8 cellular contexts compared by ENCODE assay signal in the genomic region with DNA sequence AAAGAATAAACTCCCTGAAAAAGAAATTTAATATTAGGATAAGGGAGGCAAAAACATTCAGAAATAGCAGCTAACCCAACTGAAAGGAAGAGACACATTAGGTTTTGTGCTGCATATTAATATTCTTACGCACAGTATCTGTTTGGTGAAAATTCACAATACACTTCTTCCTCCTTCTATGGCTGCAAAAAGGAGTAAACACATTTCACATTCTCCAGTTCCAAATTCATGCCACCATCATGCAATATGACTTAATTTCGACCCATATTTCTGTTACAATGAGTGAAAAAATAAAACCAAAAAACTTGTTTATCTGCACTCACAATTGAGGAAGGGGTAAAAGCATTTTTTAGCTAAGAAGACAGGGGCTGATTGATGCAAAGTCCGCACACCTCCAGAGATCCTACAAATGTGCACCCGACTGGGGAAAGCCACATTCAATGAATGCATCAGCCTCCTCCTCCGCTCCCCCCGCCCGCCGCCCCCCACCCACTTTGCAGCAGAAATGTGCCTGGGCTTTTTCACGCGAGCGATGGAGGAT. TPM values are rescaled to one million over a fixed set of nuclear protein-coding genes. Genes with fewer than 3 reads are reported as not detected.
DNase-seq lines count a peak whose midpoint lies in the region; ATAC-seq, FAIRE-seq and TF ChIP-seq lines count a peak whose summit lies in the region.

No MANE protein-coding gene starts in this region.

- peaks cover 57% of the 10 kb centered on the region for H3K79me2 ChIP-seq in astrocyte (ENCODE audit: insufficient read depth, low read length)

- no peak for TF ChIP-seq CTCF in CD4-positive, alpha-beta T cell (IDR thresholded peaks at IDR 0.05)
- no peak for TF ChIP-seq CTCF in astrocyte (IDR thresholded peaks at IDR 0.05; ENCODE audit: insufficient read depth, low read depth, low read length)
- TF ChIP-seq CTCF in right lobe of liver (IDR thresholded peaks at IDR 0.05) = no peak
- no peak for TF ChIP-seq CTCF in type B pancreatic cell (conservative IDR thresholded peaks at IDR 0.05)

- TF ChIP-seq POLR2A in right lobe of liver (IDR thresholded peaks at IDR 0.05) = no peak

- peak overlapping the region; percentile 97 for H3K4me2 ChIP-seq in astrocyte (ENCODE audit: low read length)

- H3K27ac Mint-ChIP-seq in CD4-positive, alpha-beta T cell = peak overlapping the region; percentile 82
- H3K27ac Mint-ChIP-seq in IgD-negative memory B cell (peak overlapping the region; percentile 43 to 91 (median 84)), astrocyte (ENCODE audit: unreplicated experiment) (peak overlapping the region; percentile 36), type B pancreatic cell (peak overlapping the region; percentile 90)

- H3K36me3 ChIP-seq in astrocyte (ENCODE audit: insufficient read depth, low read length) (no peaks in the 10 kb centered on the region), right lobe of liver (no peaks in the 10 kb centered on the region)

- no peaks in the 10 kb centered on the region for H3K27me3 Mint-ChIP-seq in CD4-positive, alpha-beta T cell
- no peaks in the 10 kb centered on the region for H3K27me3 Mint-ChIP-seq in IgD-negative memory B cell
- no peaks in the 10 kb centered on the region for H3K27me3 Mint-ChIP-seq in astrocyte (ENCODE audit: low read depth, unreplicated experiment)
- H3K27me3 Mint-ChIP-seq in type B pancreatic cell = no peaks in the 10 kb centered on the region

- no peak overlapping the region for H3K27ac ChIP-seq in CD4-positive, alpha-beta T cell (ENCODE audit: low read depth, low read length)
- peak overlapping the region; percentile 5 for H3K27ac ChIP-seq in astrocyte (ENCODE audit: low read depth, low read length)
- peak overlapping the region in 2 of 3 donors; percentile 76 to 77 for H3K27ac ChIP-seq in right lobe of liver

- CTCF ChIA-PET in CD4-positive, alpha-beta T cell (lab: Charles Lee) = no interaction called here

- peaks cover 16% of the 10 kb centered on the region for H3K36me3 Mint-ChIP-seq in CD4-positive, alpha-beta T cell (ENCODE audit: low read depth)
- H3K36me3 Mint-ChIP-seq in IgD-negative memory B cell (peaks cover 4% of the 10 kb centered on the region), astrocyte (ENCODE audit: low read depth, unreplicated experiment) (peaks cover 6% of the 10 kb centered on the region), type B pancreatic cell (peaks cover 16% of the 10 kb centered on the region)

- peaks cover 15% of the 10 kb centered on the region for H3K4me1 ChIP-seq in astrocyte (ENCODE audit: insufficient read depth, low read length)
- H3K4me1 ChIP-seq in right lobe of liver = peaks cover 0 to 25% (median 0%) of the 10 kb centered on the region in 4 donors

- H3K9me3 Mint-ChIP-seq in CD4-positive, alpha-beta T cell = no peaks in the 10 kb centered on the region
- no peaks in the 10 kb centered on the region for H3K9me3 Mint-ChIP-seq in IgD-negative memory B cell
- H3K9me3 Mint-ChIP-seq in astrocyte (ENCODE audit: unreplicated experiment) = no peaks in the 10 kb centered on the region
- peaks cover under 1% of the 10 kb centered on the region for H3K9me3 Mint-ChIP-seq in type B pancreatic cell

- no peak for DNase-seq in CD4-positive, alpha-beta T cell
- no peak for DNase-seq in astrocyte (ENCODE audit: low read depth)
- no peak for DNase-seq in right lobe of liver
- DNase-seq in type B pancreatic cell (ENCODE audit: extremely low spot score, unreplicated experiment) = no peak
- no peak for DNase-seq in epidermal melanocyte (ENCODE audit: insufficient read length, low spot score)
- no peak for DNase-seq in activated gamma-delta T cell (lab: John Stamatoyannopoulos, UW)
- DNase-seq in NCI-H2196 (lab: John Stamatoyannopoulos, UW; ENCODE audit: unreplicated experiment) = no peak

- peak overlapping the region; percentile 85 for H3K9ac ChIP-seq in astrocyte (ENCODE audit: low read length)

- peak overlapping the region; percentile 75 for H3K4me3 ChIP-seq in astrocyte (ENCODE audit: insufficient read depth, low read depth, low read length)
- peak overlapping the region; percentile 60 to 76 (median 63) for H3K4me3 ChIP-seq in right lobe of liver

- POLR2A ChIA-PET in CD4-positive, alpha-beta T cell (lab: Charles Lee) = interaction anchor here (1.3 kb wide), 1 partner anchor 16 kb away, joined by 4 read pairs; no protein-coding TSS in a partner anchor

- H3K4me1 Mint-ChIP-seq in CD4-positive, alpha-beta T cell (ENCODE audit: low read depth) = peaks cover 59% of the 10 kb centered on the region
- peaks cover 27 to 38% (median 31%) of the 10 kb centered on the region in 3 donors for H3K4me1 Mint-ChIP-seq in IgD-negative memory B cell
- H3K4me1 Mint-ChIP-seq in astrocyte (ENCODE audit: low read depth, unreplicated experiment) = peaks cover 11% of the 10 kb centered on the region
- H3K4me1 Mint-ChIP-seq in type B pancreatic cell (ENCODE audit: unreplicated experiment) = peaks cover 10% of the 10 kb centered on the region

- WGBS in right lobe of liver (ENCODE audit: insufficient coverage, low coverage, low lambda C conversion rate, missing lambda C conversion rate) = 3% methylated on average over 8 of the region's 11 CpGs

- no peak overlapping the region for H2AFZ ChIP-seq in astrocyte (ENCODE audit: low read depth, low read length)

- H3K9me3 ChIP-seq in CD4-positive, alpha-beta T cell (ENCODE audit: control insufficient read depth, low read length) = no peaks in the 10 kb centered on the region
- no peaks in the 10 kb centered on the region for H3K9me3 ChIP-seq in astrocyte (ENCODE audit: insufficient read depth, low read depth, low read length)
- no peaks in the 10 kb centered on the region for H3K9me3 ChIP-seq in right lobe of liver

- FAIRE-seq in astrocyte (lab: Jason Lieb, UNC) = no peak

- intact Hi-C loops in CD4-positive, alpha-beta T cell (cut with DNase I, micrococcal nuclease) = loop anchor here (5.0 to 10.0 kb wide), 10 partner anchors 35 to 1462 kb away; a partner anchor contains a TSS
- intact Hi-C loops in right lobe of liver (cut with DNase I) = no loop called here

- peaks cover 1% of the 10 kb centered on the region for H4K20me1 ChIP-seq in astrocyte (ENCODE audit: insufficient read depth, low read length)

- H3K27me3 ChIP-seq in CD4-positive, alpha-beta T cell (ENCODE audit: control insufficient read depth, insufficient read depth, low read length) = no peaks in the 10 kb centered on the region
- H3K27me3 ChIP-seq in astrocyte (ENCODE audit: insufficient read depth, low read length) = no peaks in the 10 kb centered on the region
- H3K27me3 ChIP-seq in right lobe of liver = no peaks in the 10 kb centered on the region

- H3K4me3 Mint-ChIP-seq in CD4-positive, alpha-beta T cell = peak overlapping the region; percentile 89
- H3K4me3 Mint-ChIP-seq in IgD-negative memory B cell (peak overlapping the region; percentile 89 to 96 (median 92)), astrocyte (ENCODE audit: unreplicated experiment) (peak overlapping the region; percentile 95), type B pancreatic cell (peak overlapping the region; percentile 99)

- ATAC-seq in CD4-positive, alpha-beta T cell (ENCODE audit: poor library complexity) = no peak
- ATAC-seq in right lobe of liver = no peak

RNA-seq across cellular contexts. Expression of a gene that starts 1.0 kb away (rescaled TPM):
- 10 to 100 TPM; 22.5 to 23.6 TPM for total RNA-seq in CD4-positive, alpha-beta T cell
- 3.4 TPM for polyA plus RNA-seq in IgD-negative memory B cell
- total RNA-seq in astrocyte (45.3 and 46.3 TPM in 2 replicates), right lobe of liver (1 to 10 TPM; 4.5 to 7.1 (median 5.8) TPM), type B pancreatic cell (ENCODE audit: low replicate concordance) (29.3 and 39.2 TPM in 2 replicates)

Comparison
In these comparisons a context has a peak if more than half of its experiments do, and no peak if none do; other contexts are left out.
1. H3K27ac Mint-ChIP-seq: peak in every context shown above with its lines; median percentile 90 in type B pancreatic cell; 84 in IgD-negative memory B cell; 82 in CD4-positive, alpha-beta T cell; 36 in astrocyte.
2. intact Hi-C loops: an anchor here in CD4-positive, alpha-beta T cell (5.0 to 10.0 kb wide); none called in right lobe of liver.